ENCODE assay signal across 10 cellular contexts in the genomic region with DNA sequence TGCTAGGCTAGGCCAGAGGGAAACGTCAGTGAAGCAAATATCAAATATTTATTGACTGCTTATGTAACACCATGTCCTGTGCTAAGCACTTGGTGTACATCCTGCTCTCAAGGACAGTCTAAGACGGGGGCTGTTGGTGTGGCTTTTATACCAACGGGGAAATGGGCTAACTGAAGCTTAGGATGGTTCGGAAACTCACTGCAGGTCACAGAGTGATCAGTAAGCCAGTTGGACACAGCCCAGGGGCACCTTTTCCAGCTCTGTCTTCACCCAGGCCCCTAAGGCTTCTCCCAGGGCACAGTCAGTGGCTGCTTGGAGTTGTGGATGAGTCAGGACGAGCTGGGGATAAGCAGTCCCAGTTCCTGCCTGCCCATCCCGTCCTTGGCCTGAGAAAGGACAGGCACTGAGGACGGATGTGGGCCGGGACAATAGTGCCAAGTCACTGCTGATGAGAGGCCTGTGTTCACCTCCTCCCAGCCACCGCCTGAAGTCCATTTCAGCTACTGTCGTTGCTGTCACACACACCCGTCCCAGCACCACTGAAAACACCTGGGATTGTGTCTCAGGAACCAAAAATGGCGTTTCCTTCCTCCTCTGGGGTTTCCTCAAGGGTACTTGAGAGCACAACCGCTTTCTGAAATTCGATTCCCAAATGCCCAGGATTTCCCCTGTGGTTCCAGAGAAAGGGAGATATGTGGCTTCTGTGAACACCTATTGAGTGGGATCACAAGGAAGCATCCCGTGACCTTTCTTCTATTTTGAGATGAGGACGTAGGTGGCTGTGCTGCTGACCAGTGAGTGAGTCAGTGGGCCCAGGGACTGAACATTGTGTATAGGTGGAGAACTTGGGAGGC. TPM values are rescaled to one million over a fixed set of nuclear protein-coding genes. Genes with fewer than 3 reads are reported as not detected.
DNase-seq lines count a peak whose midpoint lies in the region; ATAC-seq and TF ChIP-seq lines count a peak whose summit lies in the region.
"Had no signal": no experiment of that assay in that cellular context is flagged by ENCODE, and none has a peak within 500 bp of the region (broad histone marks: within the 10 kb centered on the region; RNA-seq: fewer than 3 reads in every experiment).

No MANE protein-coding gene starts in this region.

- ATAC-seq in naive thymus-derived CD4-positive, alpha-beta T cell = no peak
- no peak for ATAC-seq in HG02852 (IDR thresholded peaks at IDR 0.05; ENCODE audit: unreplicated experiment)

- H3K23ac ChIP-seq in trophoblast cell (ENCODE audit: low read length) = no peak overlapping the region

- no peak overlapping the region for H2AK5ac ChIP-seq in trophoblast cell (ENCODE audit: low read length)

- no peak overlapping the region for H3K4me3 Mint-ChIP-seq in naive thymus-derived CD4-positive, alpha-beta T cell
- H3K4me3 Mint-ChIP-seq: activated naive CD8-positive, alpha-beta T cell treated with anti-CD3 and anti-CD28 coated beads, Interleukin-2, amount 10 ng/mL, durations not matched to agents 7 days and 5 days had no signal

- no peaks in the 10 kb centered on the region for H3K36me3 ChIP-seq in naive thymus-derived CD4-positive, alpha-beta T cell (ENCODE audit: control insufficient read depth in 2 of 3, insufficient read depth in 3 of 3, low read length in 3 of 3)
- no peaks in the 10 kb centered on the region for H3K36me3 ChIP-seq in trophoblast cell (ENCODE audit: control insufficient read depth in 1 of 2, insufficient read depth in 2 of 2, low read length in 2 of 2)
- H3K36me3 ChIP-seq: BE2C had no signal

- no peak overlapping the region for H3K4me3 ChIP-seq in AG04450 (ENCODE audit: low read depth, low read length)
- no peak overlapping the region for H3K4me3 ChIP-seq in naive thymus-derived CD4-positive, alpha-beta T cell (ENCODE audit: low read length)
- no peak overlapping the region for H3K4me3 ChIP-seq in trophoblast cell (ENCODE audit: low read depth, low read length)

- H3K9me3 Mint-ChIP-seq in naive thymus-derived CD4-positive, alpha-beta T cell = peaks cover 4 to 48% (median 25%) of the 10 kb centered on the region in 11 donors

- no peak overlapping the region for H3K9ac ChIP-seq in trophoblast cell (ENCODE audit: low read length)

- H3K9me3 ChIP-seq in AG04450 (ENCODE audit: control insufficient read depth, insufficient read depth, low read length) = peaks cover 22% of the 10 kb centered on the region
- peaks cover 0 to 22% (median 0%) of the 10 kb centered on the region in 3 experiments for H3K9me3 ChIP-seq in naive thymus-derived CD4-positive, alpha-beta T cell (ENCODE audit: control insufficient read depth in 2 of 3, low read length in 3 of 3)
- H3K9me3 ChIP-seq in trophoblast cell (ENCODE audit: insufficient read depth, low read depth, low read length) = peaks cover 2% of the 10 kb centered on the region

- no peak for DNase-seq in AG04450 (ENCODE audit: low read depth, low spot score)
- peak; percentile 60 for DNase-seq in NCI-H2029 treated with DMSO at 0.1 percent for 48 hours (lab: John Stamatoyannopoulos, UW)
- DNase-seq in epithelial cell of prostate (ENCODE audit: low read depth, low spot score) = no peak
- DNase-seq in lung microvascular endothelial cell (ENCODE audit: low read depth in 2 of 2) = peak; percentile 47 to 57
- DNase-seq in naive thymus-derived CD4-positive, alpha-beta T cell = no peak
- DNase-seq in trophoblast cell = no peak
- no peak for DNase-seq in foreskin melanocyte
- DNase-seq: activated naive CD8-positive, alpha-beta T cell treated with anti-CD3 and anti-CD28 coated beads, Interleukin-2, amount 10 ng/mL, durations not matched to agents 7 days and 5 days; BE2C had no signal

- H2BK5ac ChIP-seq in trophoblast cell (ENCODE audit: low read depth, low read length, poor library complexity) = no peak overlapping the region

- H3K79me1 ChIP-seq in trophoblast cell (ENCODE audit: low read length) = no peaks in the 10 kb centered on the region

- H2AFZ ChIP-seq in trophoblast cell (ENCODE audit: insufficient read depth, low read length, poor library complexity) = no peak overlapping the region

- no peak overlapping the region for H3K18ac ChIP-seq in trophoblast cell (ENCODE audit: low read length)

- H2BK120ac ChIP-seq in trophoblast cell (ENCODE audit: insufficient read depth, low read length, poor library complexity) = no peak overlapping the region

- peaks cover 3 to 15% (median 14%) of the 10 kb centered on the region in 5 donors for H3K36me3 Mint-ChIP-seq in naive thymus-derived CD4-positive, alpha-beta T cell

- intact Hi-C loops in naive thymus-derived CD4-positive, alpha-beta T cell (cut with micrococcal nuclease) = no loop called here

- no peaks in the 10 kb centered on the region for H3K4me1 ChIP-seq in naive thymus-derived CD4-positive, alpha-beta T cell (ENCODE audit: control insufficient read depth in 2 of 2, insufficient read depth in 2 of 2, low read length in 2 of 2)
- H3K4me1 ChIP-seq in trophoblast cell (ENCODE audit: control insufficient read depth in 1 of 2, insufficient read depth in 2 of 2, low read length in 2 of 2) = no peaks in the 10 kb centered on the region
- H3K4me1 ChIP-seq: BE2C had no signal

- no peak overlapping the region for H3K27ac Mint-ChIP-seq in naive thymus-derived CD4-positive, alpha-beta T cell
- H3K27ac Mint-ChIP-seq: activated naive CD8-positive, alpha-beta T cell treated with anti-CD3 and anti-CD28 coated beads, Interleukin-2, amount 10 ng/mL, durations not matched to agents 7 days and 5 days had no signal

- H3K27me3 ChIP-seq in AG04450 (ENCODE audit: control insufficient read depth, insufficient read depth, low read length) (no peaks in the 10 kb centered on the region), trophoblast cell (ENCODE audit: insufficient read depth, low read length) (no peaks in the 10 kb centered on the region)
- H3K27me3 ChIP-seq in naive thymus-derived CD4-positive, alpha-beta T cell (ENCODE audit: control insufficient read depth in 2 of 2, insufficient read depth in 2 of 2, low read length in 2 of 2) = no peaks in the 10 kb centered on the region
- H3K27me3 ChIP-seq: BE2C had no signal

- H3K4ac ChIP-seq in trophoblast cell (ENCODE audit: low read depth, low read length) = no peak overlapping the region

- POLR2A ChIA-PET in AG04450 (lab: Yijun Ruan, JAX) = no interaction called here
- POLR2A ChIA-PET in naive thymus-derived CD4-positive, alpha-beta T cell (lab: Charles Lee) = no interaction called here

- no peak overlapping the region for H4K91ac ChIP-seq in trophoblast cell (ENCODE audit: low read depth, low read length)

- no peak overlapping the region for H4K8ac ChIP-seq in trophoblast cell (ENCODE audit: low read depth, low read length)

- H3K14ac ChIP-seq in trophoblast cell (ENCODE audit: low read length) = no peak overlapping the region

- H2BK12ac ChIP-seq in trophoblast cell (ENCODE audit: low read length) = no peak overlapping the region

- WGBS in trophoblast cell (ENCODE audit: extremely low coverage, insufficient coverage, insufficient read length) = no CpG with 5 or more reads among the region's 16 CpGs

- no peak overlapping the region for H3K4me2 ChIP-seq in trophoblast cell (ENCODE audit: low read length)

- TF ChIP-seq CTCF in AG04450 (IDR thresholded peaks at IDR 0.05; ENCODE audit: low read depth, low read length) = no peak

- peaks cover 0 to 18% (median 0%) of the 10 kb centered on the region in 5 donors for H3K27me3 Mint-ChIP-seq in naive thymus-derived CD4-positive, alpha-beta T cell

- CTCF ChIA-PET in AG04450 (lab: Charles Lee) = interaction anchor here (0.6 kb wide), 1 partner anchor 179 kb away, joined by 3 read pairs; no protein-coding TSS in a partner anchor
- CTCF ChIA-PET in naive thymus-derived CD4-positive, alpha-beta T cell (lab: Charles Lee) = interaction anchor here (1.1 kb wide), 1 partner anchor 11 kb away, joined by 3 read pairs; no protein-coding TSS in a partner anchor

- H3K79me2 ChIP-seq in trophoblast cell (ENCODE audit: control insufficient read depth, insufficient read depth, low read length, poor library complexity) = no peaks in the 10 kb centered on the region

- peaks cover 0 to 3% (median 0%) of the 10 kb centered on the region in 7 donors for H3K4me1 Mint-ChIP-seq in naive thymus-derived CD4-positive, alpha-beta T cell

- no peak overlapping the region for H4K12ac ChIP-seq in trophoblast cell (ENCODE audit: low read depth, low read length)

- peak overlapping the region; percentile 49 for H3K27ac ChIP-seq in AG04450 (ENCODE audit: low read depth, low read length)
- H3K27ac ChIP-seq in epithelial cell of prostate = peak overlapping the region; percentile 27
- no peak overlapping the region for H3K27ac ChIP-seq in naive thymus-derived CD4-positive, alpha-beta T cell (ENCODE audit: low read depth, low read length)
- H3K27ac ChIP-seq in trophoblast cell (ENCODE audit: low read depth, low read length) = no peak overlapping the region

RNA-seq across cellular contexts. Expression of gene SPRY4, which starts 17.5 kb away (rescaled TPM):
- polyA plus RNA-seq in AG04450 (2011; rRNA removed) = 8.7 and 11.9 TPM in 2 replicates
- 19.6 and 28.1 TPM in 2 replicates for polyA minus RNA-seq in AG04450 (2011; rRNA and poly(A)+ RNA removed)
- 2.6 and 3.7 TPM in 2 replicates for total RNA-seq in lung microvascular endothelial cell
- under 1 TPM in 3 of 5 experiments, not detected in 2; 0.08 to 0.34 (median 0.11) TPM for total RNA-seq in naive thymus-derived CD4-positive, alpha-beta T cell
- not detected for polyA plus RNA-seq in naive thymus-derived CD4-positive, alpha-beta T cell
- polyA plus RNA-seq in trophoblast cell (2013) = 39.3 and 41.0 TPM in 2 replicates

Comparison
In these comparisons a context has a peak if more than half of its experiments do, and no peak if none do; other contexts are left out.
1. DNase-seq: peak in NCI-H2029 treated with DMSO at 0.1 percent for 48 hours (single experiment) and lung microvascular endothelial cell (2 of 2); none in AG04450 (single experiment), epithelial cell of prostate (single experiment), naive thymus-derived CD4-positive, alpha-beta T cell (0 of 9), trophoblast cell (0 of 2) and foreskin melanocyte (single experiment).
2. H3K27ac ChIP-seq: peak in AG04450 (single experiment) and epithelial cell of prostate (single experiment); none in naive thymus-derived CD4-positive, alpha-beta T cell (single experiment) and trophoblast cell (single experiment).